In genomic region chr1:10779841-10780240, GRCh38 we compare ENCODE assay signal across 19 cellular contexts. TPM values are rescaled to one million over a fixed set of nuclear protein-coding genes. Genes with fewer than 3 reads are reported as not detected.
DNase-seq lines count a peak whose midpoint lies in the region; ATAC-seq, FAIRE-seq and TF ChIP-seq lines count a peak whose summit lies in the region.
"Had no signal": no experiment of that assay in that cellular context is flagged by ENCODE, and none has a peak within 500 bp of the region (broad histone marks: within the 10 kb centered on the region; RNA-seq: fewer than 3 reads in every experiment).

No MANE protein-coding gene starts in this region.

- intact Hi-C loops in right lobe of liver (cut with DNase I) = no loop called here
- intact Hi-C loops in HepG2 (cut with micrococcal nuclease; ENCODE audit: unreplicated experiment) = no loop called here
- intact Hi-C loops in kidney (cut with DNase I) = no loop called here

- TF ChIP-seq POLR2A in right lobe of liver (IDR thresholded peaks at IDR 0.05) (no peak), HepG2 (IDR thresholded peaks at IDR 0.05; ENCODE audit: insufficient read depth in 1 of 2, low read depth in 2 of 2, low read length in 2 of 2) (no peak), Peyer's patch (IDR thresholded peaks at IDR 0.05) (no peak)

- H3K9me3 ChIP-seq in right lobe of liver (no peaks in the 10 kb centered on the region), HepG2 (ENCODE audit: low read length) (no peaks in the 10 kb centered on the region), Peyer's patch (no peaks in the 10 kb centered on the region), kidney (ENCODE audit: control insufficient read depth in 1 of 2, low read length in 2 of 2) (no peaks in the 10 kb centered on the region)
- H3K9me3 ChIP-seq: SJCRH30 had no signal

- H3K27me3 ChIP-seq in right lobe of liver = no peaks in the 10 kb centered on the region
- H3K27me3 ChIP-seq in HepG2 (ENCODE audit: control insufficient read depth in 1 of 2, insufficient read depth in 2 of 2, low read length in 2 of 2) = peaks cover 3 to 27% of the 10 kb centered on the region in 2 experiments; a peak in 4 of 5 replicates
- H3K27me3 ChIP-seq in Peyer's patch = no peaks in the 10 kb centered on the region
- H3K27me3 ChIP-seq: SJCRH30 had no signal

- TF ChIP-seq RAD21 in HepG2 (CRISPR knock-in tag; IDR thresholded peaks at IDR 0.05) = no peak

- H3K36me3 ChIP-seq in right lobe of liver (no peaks in the 10 kb centered on the region), HepG2 (replicated peaks in 1 of 2; ENCODE audit: control insufficient read depth in 1 of 2, insufficient read depth in 2 of 2, low read length in 2 of 2) (no peaks in the 10 kb centered on the region), Peyer's patch (no peaks in the 10 kb centered on the region), kidney (ENCODE audit: control insufficient read depth in 1 of 2, insufficient read depth in 2 of 2, low read length in 2 of 2) (no peaks in the 10 kb centered on the region), urinary bladder (ENCODE audit: insufficient read depth) (no peaks in the 10 kb centered on the region)
- H3K36me3 ChIP-seq: SJCRH30 had no signal

- DNase-seq in right lobe of liver (peak in 2 of 3 donors; percentile 3 to 36), HepG2 (ENCODE audit: low spot score) (no peak), Peyer's patch (peak in 1 of 3 donors; percentile 75), kidney (no peak), SIG-M5 treated with dmso at 0.1 percent for 504 hours (lab: John Stamatoyannopoulos, UW; ENCODE audit: unreplicated experiment) (no peak), cerebellum (ENCODE audit: low spot score) (no peak), NCI-H2171 (lab: John Stamatoyannopoulos, UW) (no peak)
- DNase-seq: activated CD4-positive, alpha-beta memory T cell treated with anti-CD3 and anti-CD28 coated beads, Interleukin-2, amount 10 ng/mL, durations not matched to agents 7 days and 5 days; activated naive CD8-positive, alpha-beta T cell treated with anti-CD3 and anti-CD28 coated beads for 36 hours; activated T-cell treated with anti-CD3 and anti-CD28 coated beads, Interleukin-2, amount 50 U/mL, for 1 hour; erythroblast; KG1; naive thymus-derived CD8-positive, alpha-beta T cell; NCI-H1436 treated with DMSO at 0.1 percent for 48 hours; NCI-H524; SJCRH30; T-helper 17 cell had no signal

- no peaks in the 10 kb centered on the region for H4K20me1 ChIP-seq in HepG2 (ENCODE audit: insufficient read depth, low read length)

- no peak overlapping the region for H3K4me2 ChIP-seq in HepG2 (ENCODE audit: low read depth, low read length)

- H2AFZ ChIP-seq in HepG2 (ENCODE audit: low read length) = no peak overlapping the region

- in situ Hi-C loops in HepG2 (cut with HindIII; ENCODE audit: extremely low pct_ligation_motif_present, low pct_unique_long_range_greater_than_20kb) = no loop called here

- WGBS in right lobe of liver (ENCODE audit: insufficient coverage, low coverage, low lambda C conversion rate, missing lambda C conversion rate) = 68% methylated on average over 7 of the region's 10 CpGs
- 45% methylated on average over 10 of the region's 10 CpGs for WGBS in HepG2 (ENCODE audit: low lambda C conversion rate)
- WGBS in urinary bladder = 72% methylated on average over 10 of the region's 10 CpGs

- POLR2A ChIA-PET in HepG2 (lab: Yijun Ruan, JAX) = no interaction called here

- FAIRE-seq in HepG2 (lab: Jason Lieb, UNC) (no peak), kidney (lab: Jason Lieb, UNC) (no peak)
- FAIRE-seq: GM19239 had no signal

- no peaks in the 10 kb centered on the region for H3K79me2 ChIP-seq in HepG2 (ENCODE audit: insufficient read depth, low read length)

- H3K27ac ChIP-seq in right lobe of liver = no peak overlapping the region
- no peak overlapping the region for H3K27ac ChIP-seq in HepG2 (ENCODE audit: extremely low read length, insufficient read depth, low read length)
- H3K27ac ChIP-seq in Peyer's patch = peak overlapping the region in 3 of 4 donors; percentile 76 to 93 (median 85)
- peak overlapping the region; percentile 45 to 71 for H3K27ac ChIP-seq in kidney (ENCODE audit: low read depth in 2 of 2, low read length in 2 of 2)
- H3K27ac ChIP-seq in urinary bladder (ENCODE audit: low read depth) = peak overlapping the region; percentile 68
- H3K27ac ChIP-seq: SJCRH30 had no signal

- H3K4me1 ChIP-seq in right lobe of liver = peaks cover 0 to 3% (median 0%) of the 10 kb centered on the region in 4 donors
- no peaks in the 10 kb centered on the region for H3K4me1 ChIP-seq in HepG2 (ENCODE audit: insufficient read depth, low read length)
- H3K4me1 ChIP-seq in Peyer's patch = peaks cover 0 to 70% (median 2%) of the 10 kb centered on the region in 4 donors
- peaks cover 6 to 17% of the 10 kb centered on the region in 2 donors for H3K4me1 ChIP-seq in kidney (ENCODE audit: control insufficient read depth in 1 of 2, insufficient read depth in 1 of 2, low read depth in 1 of 2, low read length in 2 of 2)
- H3K4me1 ChIP-seq in urinary bladder (ENCODE audit: insufficient read depth) = no peaks in the 10 kb centered on the region
- H3K4me1 ChIP-seq: SJCRH30 had no signal

- CTCF ChIA-PET in HepG2 (lab: Yijun Ruan, JAX; ENCODE audit: low intra/inter-chr PET ratio, low total read pairs) = no interaction called here

- ATAC-seq in right lobe of liver (peak in 1 of 4 donors; percentile 11), HepG2 (no peak)
- ATAC-seq: naive thymus-derived CD8-positive, alpha-beta T cell; T-helper 17 cell had no signal

- TF ChIP-seq EP300 in HepG2 (IDR thresholded peaks at IDR 0.05; ENCODE audit: low read depth in 2 of 2, low read length in 2 of 2) (no peak), HepG2 (CRISPR knock-in tag; IDR thresholded peaks at IDR 0.05; ENCODE audit: borderline replicate concordance) (no peak)

- H3K9ac ChIP-seq in HepG2 (ENCODE audit: insufficient read depth, low read depth, low read length) = no peak overlapping the region
- H3K9ac ChIP-seq in kidney (ENCODE audit: low read length in 2 of 2) = peak overlapping the region in 1 of 2 donors; percentile 44

- no TSS peak for BruUV-seq in HepG2 (replicated peaks; lab: Mats Ljungman, UMichigan)

- no peak for TF ChIP-seq CTCF in right lobe of liver (IDR thresholded peaks at IDR 0.05)
- TF ChIP-seq CTCF in HepG2 (CRISPR knock-in tag; IDR thresholded peaks at IDR 0.05) = no peak
- no peak for TF ChIP-seq CTCF in Peyer's patch (IDR thresholded peaks at IDR 0.05)
- TF ChIP-seq CTCF in kidney (IDR thresholded peaks at IDR 0.05; ENCODE audit: borderline replicate concordance, extremely low read depth, insufficient read depth) = no peak

- H3K4me3 ChIP-seq in right lobe of liver = no peak overlapping the region
- H3K4me3 ChIP-seq in HepG2 (replicated peaks in 1 of 3; ENCODE audit: insufficient read depth in 1 of 3, low read depth in 2 of 3, low read length in 3 of 3) = no peak overlapping the region
- peak overlapping the region in 2 of 4 donors; percentile 3 to 30 for H3K4me3 ChIP-seq in Peyer's patch
- no peak overlapping the region for H3K4me3 ChIP-seq in kidney (ENCODE audit: low read length in 2 of 2)
- H3K4me3 ChIP-seq in urinary bladder (ENCODE audit: low read depth, low read length) = no peak overlapping the region
- H3K4me3 ChIP-seq: SJCRH30 had no signal

TF ChIP-seq in HepG2, 621 proteins besides CTCF, POLR2A, EP300 and RAD21 (continues in another document):
- TF ChIP-seq MTF1 (CRISPR knock-in tag; IDR thresholded peaks at IDR 0.05) (no peak), NAIF1 (CRISPR knock-in tag; IDR thresholded peaks at IDR 0.05; ENCODE audit: borderline replicate concordance) (no peak)

RNA-seq across cellular contexts. Expression of gene CASZ1, which starts 16.6 kb away (rescaled TPM):
- 10 to 100 TPM in 1 of 6 experiments, 1 to 10 TPM in 5; 3.1 to 10.1 (median 5.3) TPM for total RNA-seq in right lobe of liver
- 2.3 and 3.7 TPM in 2 replicates for total RNA-seq in HepG2 (2016; rRNA removed; fragmentation: Illumina TruSeq; extraction: Trizol)
- total RNA-seq in HepG2 (2016; cell fraction: cytosol; rRNA removed; fragmentation: Illumina TruSeq; extraction: Trizol; ENCODE audit: low read depth) = 1.5 and 1.9 TPM in 2 replicates
- total RNA-seq in HepG2 (2016; cell fraction: insoluble cytoplasmic fraction; rRNA removed; fragmentation: Illumina TruSeq; extraction: Trizol) = 2.8 and 3.2 TPM in 2 replicates
- 3.6 and 4.4 TPM in 2 replicates for total RNA-seq in HepG2 (2016; cell fraction: membrane; rRNA removed; fragmentation: Illumina TruSeq; extraction: Trizol)
- 3.2 TPM in 2 replicates for total RNA-seq in HepG2 (2016; cell fraction: nucleus; rRNA removed; fragmentation: Illumina TruSeq; extraction: Trizol)
- 1.9 and 2.2 TPM in 2 replicates for polyA plus RNA-seq in HepG2 (2011; rRNA removed)
- 2.0 and 2.2 TPM in 2 replicates for polyA plus RNA-seq in HepG2 (2011; cell fraction: cytosol; rRNA removed)
- polyA plus RNA-seq in HepG2 (2011; cell fraction: nucleus; rRNA removed) = 5.8 and 8.1 TPM in 2 replicates
- 1.0 and 1.4 TPM in 2 replicates for polyA plus RNA-seq in HepG2 (2012)
- polyA plus RNA-seq in HepG2 (2016; cell fraction: cytosol; fragmentation: Illumina TruSeq; extraction: Trizol; ENCODE audit: low read depth) = 1.6 and 2.1 TPM in 2 replicates
- polyA plus RNA-seq in HepG2 (2016; cell fraction: insoluble cytoplasmic fraction; fragmentation: Illumina TruSeq; extraction: Trizol; ENCODE audit: low read depth) = 3.0 and 3.9 TPM in 2 replicates
- polyA plus RNA-seq in HepG2 (2016; cell fraction: membrane; fragmentation: Illumina TruSeq; extraction: Trizol; ENCODE audit: low read depth) = 3.7 and 5.0 TPM in 2 replicates
- 4.0 and 4.7 TPM in 2 replicates for polyA plus RNA-seq in HepG2 (2016; cell fraction: nucleus; fragmentation: Illumina TruSeq; extraction: Trizol; ENCODE audit: insufficient read depth, low read depth)
- 2.5 and 2.9 TPM in 2 replicates for polyA minus RNA-seq in HepG2 (2011; rRNA and poly(A)+ RNA removed; ENCODE audit: low replicate concordance)
- 1.7 and 2.1 TPM in 2 replicates for polyA minus RNA-seq in HepG2 (2011; cell fraction: cytosol; rRNA and poly(A)+ RNA removed)
- polyA minus RNA-seq in HepG2 (2011; cell fraction: nucleus; rRNA and poly(A)+ RNA removed) = 2.7 and 3.0 TPM in 2 replicates
- 100 to 1,000 TPM in 3 of 4 donors, 10 to 100 TPM in 1; 87.5 to 165 (median 137) TPM for total RNA-seq in Peyer's patch
- 33.0 TPM for total RNA-seq in kidney
- 10.1 TPM for polyA plus RNA-seq in kidney (ENCODE audit: insufficient read depth, low read depth, low replicate concordance)
- 10.6 TPM for total RNA-seq in urinary bladder
- 19.4 TPM for polyA plus RNA-seq in urinary bladder
- total RNA-seq in cerebellum = 1.7 TPM

Comparison
In these comparisons a context has a peak if more than half of its experiments do, and no peak if none do; other contexts are left out.
1. DNase-seq: peak in right lobe of liver (2 of 3); none in HepG2 (single experiment), kidney (single experiment), SIG-M5 treated with dmso at 0.1 percent for 504 hours (single experiment), cerebellum (single experiment) and NCI-H2171 (single experiment).
2. H3K27ac ChIP-seq: peak in Peyer's patch (3 of 4), kidney (2 of 2) and urinary bladder (single experiment); none in right lobe of liver (0 of 3) and HepG2 (single experiment).